Comparison of ENCODE assay signal across 1 cellular context in the genomic region with DNA sequence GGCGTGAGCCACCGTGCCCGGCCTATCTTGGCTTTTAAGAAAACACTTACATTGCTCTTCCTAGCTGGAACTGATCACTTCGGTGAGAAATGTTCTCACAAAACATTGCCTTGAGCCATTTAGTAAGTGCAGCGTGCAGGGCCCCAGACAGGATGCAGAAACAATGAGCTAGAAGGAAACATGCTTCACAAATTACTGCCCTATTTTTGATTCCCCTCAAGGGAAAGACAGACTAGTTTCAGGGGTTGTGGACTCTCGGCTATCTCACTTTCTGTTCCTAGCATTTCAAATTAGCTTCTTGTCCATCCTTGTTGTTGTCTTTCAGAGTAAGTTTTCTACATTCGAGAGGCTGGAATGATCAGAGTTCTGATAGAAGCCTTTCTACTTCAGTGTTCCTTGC.
TF ChIP-seq lines count a peak whose summit lies in the region.

No MANE protein-coding gene starts in this region.

TF ChIP-seq in GM12878, 131 proteins besides CTCF, POLR2A, EP300 and RAD21 (continued from another document):
- TF ChIP-seq, protein P1, sequence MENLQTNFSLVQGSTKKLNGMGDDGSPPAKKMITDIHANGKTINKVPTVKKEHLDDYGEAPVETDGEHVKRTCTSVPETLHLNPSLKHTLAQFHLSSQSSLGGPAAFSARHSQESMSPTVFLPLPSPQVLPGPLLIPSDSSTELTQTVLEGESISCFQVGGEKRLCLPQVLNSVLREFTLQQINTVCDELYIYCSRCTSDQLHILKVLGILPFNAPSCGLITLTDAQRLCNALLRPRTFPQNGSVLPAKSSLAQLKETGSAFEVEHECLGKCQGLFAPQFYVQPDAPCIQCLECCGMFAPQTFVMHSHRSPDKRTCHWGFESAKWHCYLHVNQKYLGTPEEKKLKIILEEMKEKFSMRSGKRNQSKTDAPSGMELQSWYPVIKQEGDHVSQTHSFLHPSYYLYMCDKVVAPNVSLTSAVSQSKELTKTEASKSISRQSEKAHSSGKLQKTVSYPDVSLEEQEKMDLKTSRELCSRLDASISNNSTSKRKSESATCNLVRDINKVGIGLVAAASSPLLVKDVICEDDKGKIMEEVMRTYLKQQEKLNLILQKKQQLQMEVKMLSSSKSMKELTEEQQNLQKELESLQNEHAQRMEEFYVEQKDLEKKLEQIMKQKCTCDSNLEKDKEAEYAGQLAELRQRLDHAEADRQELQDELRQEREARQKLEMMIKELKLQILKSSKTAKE (IDR thresholded peaks at IDR 0.05; ENCODE audit: low read depth, poor library complexity, severe bottlenecking) = peak; percentile 36
- TF ChIP-seq IKZF2 (IDR thresholded peaks at IDR 0.05) (peak in 1 of 2 experiments; percentile 32; a peak in 2 of 4 replicates), HDGF (IDR thresholded peaks at IDR 0.05) (no peak), YY1 (IDR thresholded peaks at IDR 0.05; ENCODE audit: low read depth, low read length) (no peak), ZNF274 (IDR thresholded peaks at IDR 0.05; ENCODE audit: insufficient read depth, insufficient read length) (no peak), RFX5 (IDR thresholded peaks at IDR 0.05; ENCODE audit: low read depth, low read length) (no peak), BCL11A (IDR thresholded peaks at IDR 0.05; ENCODE audit: low read depth, low read length) (peak; percentile 65; the same call in 1 of the 2 replicates), IKZF1 (conservative IDR thresholded peaks at IDR 0.05) (0 out of 2 replicates have a peak, but pooled peaks have one; percentile 23), FOXM1 (IDR thresholded peaks at IDR 0.05; ENCODE audit: low read depth, low read length) (peak; percentile 49; the same call in 1 of the 2 replicates), MYB (IDR thresholded peaks at IDR 0.05; ENCODE audit: borderline replicate concordance, low read depth, low read length) (no peak), DPF2 (IDR thresholded peaks at IDR 0.05) (peak; percentile 28; the same call in 1 of the 2 replicates), BHLHE40 (IDR thresholded peaks at IDR 0.05; ENCODE audit: borderline replicate concordance in 1 of 2, low read depth in 2 of 2, low read length in 1 of 2) (0 out of 4 replicates have a peak, but pooled peaks of 1 of the 2 experiments have one; percentile 16), SRF (IDR thresholded peaks at IDR 0.05; ENCODE audit: low read depth in 2 of 2, low read length in 2 of 2) (no peak), GABPA (IDR thresholded peaks at IDR 0.05; ENCODE audit: low read depth) (peak; percentile 38; the same call in 1 of the 2 replicates), MTA2 (IDR thresholded peaks at IDR 0.05; ENCODE audit: low read depth) (peak; percentile 71), YBX1 (IDR thresholded peaks at IDR 0.05) (no peak), TAF1 (IDR thresholded peaks at IDR 0.05; ENCODE audit: borderline replicate concordance, low read depth, low read length) (0 out of 2 replicates have a peak, but pooled peaks have one; percentile 26), NFIC (IDR thresholded peaks at IDR 0.05; ENCODE audit: low read depth, low read length) (peak; percentile 59; the same call in 1 of the 2 replicates), ZNF24 (IDR thresholded peaks at IDR 0.05) (no peak), RELA (IDR thresholded peaks at IDR 0.05; ENCODE audit: borderline replicate concordance, partially characterized antibody) (no peak), MEF2B (IDR thresholded peaks at IDR 0.05; ENCODE audit: partially characterized antibody, poor library complexity, severe bottlenecking) (peak; percentile 75), TCF12 (IDR thresholded peaks at IDR 0.05; ENCODE audit: low read depth, low read length) (no peak)
- TF ChIP-seq, protein P2, sequence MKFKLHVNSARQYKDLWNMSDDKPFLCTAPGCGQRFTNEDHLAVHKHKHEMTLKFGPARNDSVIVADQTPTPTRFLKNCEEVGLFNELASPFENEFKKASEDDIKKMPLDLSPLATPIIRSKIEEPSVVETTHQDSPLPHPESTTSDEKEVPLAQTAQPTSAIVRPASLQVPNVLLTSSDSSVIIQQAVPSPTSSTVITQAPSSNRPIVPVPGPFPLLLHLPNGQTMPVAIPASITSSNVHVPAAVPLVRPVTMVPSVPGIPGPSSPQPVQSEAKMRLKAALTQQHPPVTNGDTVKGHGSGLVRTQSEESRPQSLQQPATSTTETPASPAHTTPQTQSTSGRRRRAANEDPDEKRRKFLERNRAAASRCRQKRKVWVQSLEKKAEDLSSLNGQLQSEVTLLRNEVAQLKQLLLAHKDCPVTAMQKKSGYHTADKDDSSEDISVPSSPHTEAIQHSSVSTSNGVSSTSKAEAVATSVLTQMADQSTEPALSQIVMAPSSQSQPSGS (IDR thresholded peaks at IDR 0.05; ENCODE audit: low read length) = peak; percentile 25; the same call in 1 of the 2 replicates
- TF ChIP-seq, protein P3, sequence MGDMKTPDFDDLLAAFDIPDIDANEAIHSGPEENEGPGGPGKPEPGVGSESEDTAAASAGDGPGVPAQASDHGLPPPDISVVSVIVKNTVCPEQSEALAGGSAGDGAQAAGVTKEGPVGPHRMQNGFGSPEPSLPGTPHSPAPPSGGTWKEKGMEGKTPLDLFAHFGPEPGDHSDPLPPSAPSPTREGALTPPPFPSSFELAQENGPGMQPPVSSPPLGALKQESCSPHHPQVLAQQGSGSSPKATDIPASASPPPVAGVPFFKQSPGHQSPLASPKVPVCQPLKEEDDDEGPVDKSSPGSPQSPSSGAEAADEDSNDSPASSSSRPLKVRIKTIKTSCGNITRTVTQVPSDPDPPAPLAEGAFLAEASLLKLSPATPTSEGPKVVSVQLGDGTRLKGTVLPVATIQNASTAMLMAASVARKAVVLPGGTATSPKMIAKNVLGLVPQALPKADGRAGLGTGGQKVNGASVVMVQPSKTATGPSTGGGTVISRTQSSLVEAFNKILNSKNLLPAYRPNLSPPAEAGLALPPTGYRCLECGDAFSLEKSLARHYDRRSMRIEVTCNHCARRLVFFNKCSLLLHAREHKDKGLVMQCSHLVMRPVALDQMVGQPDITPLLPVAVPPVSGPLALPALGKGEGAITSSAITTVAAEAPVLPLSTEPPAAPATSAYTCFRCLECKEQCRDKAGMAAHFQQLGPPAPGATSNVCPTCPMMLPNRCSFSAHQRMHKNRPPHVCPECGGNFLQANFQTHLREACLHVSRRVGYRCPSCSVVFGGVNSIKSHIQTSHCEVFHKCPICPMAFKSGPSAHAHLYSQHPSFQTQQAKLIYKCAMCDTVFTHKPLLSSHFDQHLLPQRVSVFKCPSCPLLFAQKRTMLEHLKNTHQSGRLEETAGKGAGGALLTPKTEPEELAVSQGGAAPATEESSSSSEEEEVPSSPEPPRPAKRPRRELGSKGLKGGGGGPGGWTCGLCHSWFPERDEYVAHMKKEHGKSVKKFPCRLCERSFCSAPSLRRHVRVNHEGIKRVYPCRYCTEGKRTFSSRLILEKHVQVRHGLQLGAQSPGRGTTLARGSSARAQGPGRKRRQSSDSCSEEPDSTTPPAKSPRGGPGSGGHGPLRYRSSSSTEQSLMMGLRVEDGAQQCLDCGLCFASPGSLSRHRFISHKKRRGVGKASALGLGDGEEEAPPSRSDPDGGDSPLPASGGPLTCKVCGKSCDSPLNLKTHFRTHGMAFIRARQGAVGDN (IDR thresholded peaks at IDR 0.05) = peak; percentile 71; the same call in 1 of the 2 replicates
- TF ChIP-seq, protein P4, sequence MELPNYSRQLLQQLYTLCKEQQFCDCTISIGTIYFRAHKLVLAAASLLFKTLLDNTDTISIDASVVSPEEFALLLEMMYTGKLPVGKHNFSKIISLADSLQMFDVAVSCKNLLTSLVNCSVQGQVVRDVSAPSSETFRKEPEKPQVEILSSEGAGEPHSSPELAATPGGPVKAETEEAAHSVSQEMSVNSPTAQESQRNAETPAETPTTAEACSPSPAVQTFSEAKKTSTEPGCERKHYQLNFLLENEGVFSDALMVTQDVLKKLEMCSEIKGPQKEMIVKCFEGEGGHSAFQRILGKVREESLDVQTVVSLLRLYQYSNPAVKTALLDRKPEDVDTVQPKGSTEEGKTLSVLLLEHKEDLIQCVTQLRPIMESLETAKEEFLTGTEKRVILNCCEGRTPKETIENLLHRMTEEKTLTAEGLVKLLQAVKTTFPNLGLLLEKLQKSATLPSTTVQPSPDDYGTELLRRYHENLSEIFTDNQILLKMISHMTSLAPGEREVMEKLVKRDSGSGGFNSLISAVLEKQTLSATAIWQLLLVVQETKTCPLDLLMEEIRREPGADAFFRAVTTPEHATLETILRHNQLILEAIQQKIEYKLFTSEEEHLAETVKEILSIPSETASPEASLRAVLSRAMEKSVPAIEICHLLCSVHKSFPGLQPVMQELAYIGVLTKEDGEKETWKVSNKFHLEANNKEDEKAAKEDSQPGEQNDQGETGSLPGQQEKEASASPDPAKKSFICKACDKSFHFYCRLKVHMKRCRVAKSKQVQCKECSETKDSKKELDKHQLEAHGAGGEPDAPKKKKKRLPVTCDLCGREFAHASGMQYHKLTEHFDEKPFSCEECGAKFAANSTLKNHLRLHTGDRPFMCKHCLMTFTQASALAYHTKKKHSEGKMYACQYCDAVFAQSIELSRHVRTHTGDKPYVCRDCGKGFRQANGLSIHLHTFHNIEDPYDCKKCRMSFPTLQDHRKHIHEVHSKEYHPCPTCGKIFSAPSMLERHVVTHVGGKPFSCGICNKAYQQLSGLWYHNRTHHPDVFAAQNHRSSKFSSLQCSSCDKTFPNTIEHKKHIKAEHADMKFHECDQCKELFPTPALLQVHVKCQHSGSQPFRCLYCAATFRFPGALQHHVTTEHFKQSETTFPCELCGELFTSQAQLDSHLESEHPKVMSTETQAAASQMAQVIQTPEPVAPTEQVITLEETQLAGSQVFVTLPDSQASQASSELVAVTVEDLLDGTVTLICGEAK (IDR thresholded peaks at IDR 0.05; ENCODE audit: borderline replicate concordance) = no peak
- TF ChIP-seq, protein P5, sequence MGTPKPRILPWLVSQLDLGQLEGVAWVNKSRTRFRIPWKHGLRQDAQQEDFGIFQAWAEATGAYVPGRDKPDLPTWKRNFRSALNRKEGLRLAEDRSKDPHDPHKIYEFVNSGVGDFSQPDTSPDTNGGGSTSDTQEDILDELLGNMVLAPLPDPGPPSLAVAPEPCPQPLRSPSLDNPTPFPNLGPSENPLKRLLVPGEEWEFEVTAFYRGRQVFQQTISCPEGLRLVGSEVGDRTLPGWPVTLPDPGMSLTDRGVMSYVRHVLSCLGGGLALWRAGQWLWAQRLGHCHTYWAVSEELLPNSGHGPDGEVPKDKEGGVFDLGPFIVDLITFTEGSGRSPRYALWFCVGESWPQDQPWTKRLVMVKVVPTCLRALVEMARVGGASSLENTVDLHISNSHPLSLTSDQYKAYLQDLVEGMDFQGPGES (IDR thresholded peaks at IDR 0.05) = no peak
- TF ChIP-seq, protein P6, sequence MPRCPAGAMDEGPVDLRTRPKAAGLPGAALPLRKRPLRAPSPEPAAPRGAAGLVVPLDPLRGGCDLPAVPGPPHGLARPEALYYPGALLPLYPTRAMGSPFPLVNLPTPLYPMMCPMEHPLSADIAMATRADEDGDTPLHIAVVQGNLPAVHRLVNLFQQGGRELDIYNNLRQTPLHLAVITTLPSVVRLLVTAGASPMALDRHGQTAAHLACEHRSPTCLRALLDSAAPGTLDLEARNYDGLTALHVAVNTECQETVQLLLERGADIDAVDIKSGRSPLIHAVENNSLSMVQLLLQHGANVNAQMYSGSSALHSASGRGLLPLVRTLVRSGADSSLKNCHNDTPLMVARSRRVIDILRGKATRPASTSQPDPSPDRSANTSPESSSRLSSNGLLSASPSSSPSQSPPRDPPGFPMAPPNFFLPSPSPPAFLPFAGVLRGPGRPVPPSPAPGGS (IDR thresholded peaks at IDR 0.05; ENCODE audit: borderline replicate concordance, insufficient read depth, low read depth, low read length, poor library complexity, severe bottlenecking) = no peak
